ENCODE assay signal across 1 cellular context in genomic region chr19:33794578-33795369, GRCh38.
TF ChIP-seq lines count a peak whose summit lies in the region.

No MANE protein-coding gene starts in this region.

TF ChIP-seq in neural cell, 6 proteins besides CTCF, POLR2A, EP300 and RAD21 (continued from another document):
- TF ChIP-seq REST (IDR thresholded peaks at IDR 0.05; ENCODE audit: borderline replicate concordance) (no peak), TAF1 (IDR thresholded peaks at IDR 0.05; ENCODE audit: low read depth) (no peak), EZH2 (IDR thresholded peaks at IDR 0.05; ENCODE audit: borderline replicate concordance, insufficient read depth, low read length, poor library complexity, severe bottlenecking) (no peak)
